1 cellular context compared by ENCODE assay signal in the genomic region with DNA sequence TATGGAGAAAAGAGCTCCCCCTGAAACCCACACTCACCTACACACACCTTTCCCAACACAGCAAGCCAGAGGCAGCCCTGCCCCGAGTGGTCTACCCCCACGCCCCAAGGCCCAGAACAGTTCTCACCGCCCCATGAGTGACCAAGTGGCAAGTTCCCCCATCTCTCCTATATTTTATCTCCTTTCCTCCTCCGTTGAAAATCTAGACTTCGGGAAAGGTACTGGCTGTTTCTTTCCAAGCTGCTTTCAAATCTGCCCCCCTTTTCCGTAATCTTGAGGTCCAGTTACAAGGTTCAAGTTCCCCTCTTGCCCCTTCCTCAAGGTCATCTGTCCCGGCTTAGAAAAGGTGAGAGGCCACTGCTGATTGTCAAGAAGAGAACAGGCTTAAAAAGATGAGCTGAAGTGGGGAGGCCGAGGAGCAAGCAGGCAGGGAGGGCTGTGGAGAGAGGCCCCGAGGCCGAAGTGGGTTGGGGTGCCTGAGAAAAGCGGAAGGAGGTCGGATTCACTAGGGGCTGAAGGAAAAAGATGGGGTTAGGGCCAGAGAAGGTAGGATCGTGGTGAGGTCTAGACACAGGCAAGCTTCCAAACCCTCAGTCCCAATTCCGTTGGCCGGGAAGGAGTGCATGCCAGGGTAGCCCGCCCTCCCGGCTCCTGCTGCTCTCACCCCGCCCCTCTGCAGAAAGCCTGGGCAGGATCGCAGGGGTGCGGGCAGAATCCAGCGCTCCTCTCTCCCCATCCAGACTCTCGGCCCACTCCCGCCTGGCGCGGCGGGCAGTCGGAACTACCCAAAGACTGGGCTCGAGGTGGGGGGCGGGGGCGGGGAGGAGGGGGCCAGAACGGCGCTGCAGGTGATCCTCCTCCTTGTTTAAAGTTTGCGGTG.
TF ChIP-seq lines count a peak whose summit lies in the region.

No MANE protein-coding gene starts in this region.

TF ChIP-seq in H1, 55 proteins besides CTCF, POLR2A, EP300 and RAD21:
- TF ChIP-seq SIN3A (conservative IDR thresholded peaks at IDR 0.05 in 1 of 2, IDR thresholded peaks at IDR 0.05 in 1 of 2; ENCODE audit: low read depth in 1 of 2, low read length in 2 of 2): peak; percentile 13 to 28; a peak in 1 of 4 replicates
- TF ChIP-seq FOSL1 (IDR thresholded peaks at IDR 0.05; ENCODE audit: insufficient read depth, low read depth, low read length): no peak
- TF ChIP-seq BACH1 (IDR thresholded peaks at IDR 0.05; ENCODE audit: low read length): no peak
- TF ChIP-seq MAX (IDR thresholded peaks at IDR 0.05): 0 out of 2 replicates have a peak, but pooled peaks have one; percentile 29
- no peak for TF ChIP-seq PHF8 (conservative IDR thresholded peaks at IDR 0.05; ENCODE audit: low read depth, low read length)
- peak; percentile 4 for TF ChIP-seq KDM4A (IDR thresholded peaks at IDR 0.05; ENCODE audit: low read depth, low read length, severe bottlenecking)
- TF ChIP-seq CBX8 (IDR thresholded peaks at IDR 0.05; ENCODE audit: borderline replicate concordance, low read depth, low read length): no peak
- no peak for TF ChIP-seq SP2 (IDR thresholded peaks at IDR 0.05; ENCODE audit: low read length)
- peak; percentile 97 for TF ChIP-seq SP1 (IDR thresholded peaks at IDR 0.05; ENCODE audit: low read depth, low read length)
- no peak for TF ChIP-seq MAFK (IDR thresholded peaks at IDR 0.05; ENCODE audit: low read depth, low read length)
- no peak for TF ChIP-seq JUN (IDR thresholded peaks at IDR 0.05; ENCODE audit: low read depth, low read length)
- TF ChIP-seq JUND (IDR thresholded peaks at IDR 0.05; ENCODE audit: low read length): no peak
- 0 out of 2 replicates have a peak, but pooled peaks have one; percentile 11 for TF ChIP-seq RBBP5 (IDR thresholded peaks at IDR 0.05; ENCODE audit: borderline replicate concordance, low read depth, low read length)
- TF ChIP-seq RNF2 (IDR thresholded peaks at IDR 0.05; ENCODE audit: borderline replicate concordance, low read depth, low read length, missing control alignments, poor library complexity, severe bottlenecking): no peak
- TF ChIP-seq HDAC6 (IDR thresholded peaks at IDR 0.05; ENCODE audit: low read depth, low read length): no peak
- no peak for TF ChIP-seq CHD1 (IDR thresholded peaks at IDR 0.05; ENCODE audit: low read depth, low read length)
- TF ChIP-seq GABPA (IDR thresholded peaks at IDR 0.05; ENCODE audit: borderline replicate concordance, insufficient read depth, low read length): no peak
- TF ChIP-seq ZNF274 (IDR thresholded peaks at IDR 0.05; ENCODE audit: borderline replicate concordance, extremely low read depth, low read length): no peak
- peak; percentile 38 for TF ChIP-seq ASH2L (IDR thresholded peaks at IDR 0.05; ENCODE audit: low read length)
- TF ChIP-seq HDAC2 (IDR thresholded peaks at IDR 0.05; ENCODE audit: borderline replicate concordance in 1 of 2, low read depth in 2 of 2, low read length in 2 of 2): no peak
- 0 out of 2 replicates have a peak, but pooled peaks have one; percentile 22 for TF ChIP-seq POLR2AphosphoS5 (IDR thresholded peaks at IDR 0.05; ENCODE audit: low read depth, low read length)
- TF ChIP-seq EZH2 (IDR thresholded peaks at IDR 0.05; ENCODE audit: low read depth, low read length, severe bottlenecking): no peak
- no peak for TF ChIP-seq NRF1 (IDR thresholded peaks at IDR 0.05; ENCODE audit: low read depth, low read length)
